24 cellular contexts compared by ENCODE assay signal in genomic region chr6:124022641-124023040, GRCh38.
A peak's percentile ranks its signal among the peaks of the same experiment; 100 is the strongest.
DNase-seq lines count a peak whose midpoint lies in the region; TF ChIP-seq lines count a peak whose summit lies in the region.
"Had no signal": no experiment of that assay in that cellular context is flagged by ENCODE, and none has a peak within 500 bp of the region (broad histone marks: within the 10 kb centered on the region; RNA-seq: fewer than 3 reads in every experiment).

No MANE protein-coding gene starts in this region.

- no peaks in the 10 kb centered on the region for H3K36me3 Mint-ChIP-seq in neural progenitor cell
- no peaks in the 10 kb centered on the region for H3K36me3 Mint-ChIP-seq in activated T-helper 2 cell treated with anti-CD3 and anti-CD28 coated beads, Interferon-gamma antibody, Interleukin-2, Interleukin-4, amounts not matched to agents 10 μg/mL and 5 μg/mL and 100 μg/mL, durations not matched to agents 14 hours and 24 hours and 36 hours (ENCODE audit: low read depth)
- H3K36me3 Mint-ChIP-seq: CD8-positive, alpha-beta T cell had no signal

- H3K4me1 ChIP-seq in neural progenitor cell: no peaks in the 10 kb centered on the region

- H2AFZ ChIP-seq in neural progenitor cell (replicated peaks): no peak overlapping the region

- H4K20me1 ChIP-seq in neural progenitor cell (ENCODE audit: low read depth): no peaks in the 10 kb centered on the region

- H3K9me3 Mint-ChIP-seq in neural progenitor cell: peaks cover 6% of the 10 kb centered on the region
- no peaks in the 10 kb centered on the region for H3K9me3 Mint-ChIP-seq in activated T-helper 2 cell treated with anti-CD3 and anti-CD28 coated beads, Interferon-gamma antibody, Interleukin-2, Interleukin-4, amounts not matched to agents 10 μg/mL and 5 μg/mL and 100 μg/mL, durations not matched to agents 14 hours and 24 hours and 36 hours

- no peak overlapping the region for H3K4me3 Mint-ChIP-seq in neural progenitor cell
- no peak overlapping the region for H3K4me3 Mint-ChIP-seq in activated T-helper 2 cell treated with anti-CD3 and anti-CD28 coated beads, Interferon-gamma antibody, Interleukin-2, Interleukin-4, amounts not matched to agents 10 μg/mL and 5 μg/mL and 100 μg/mL, durations not matched to agents 14 hours and 24 hours and 36 hours (ENCODE audit: low read depth)
- H3K4me3 Mint-ChIP-seq: CD8-positive, alpha-beta T cell had no signal

- no peak overlapping the region for H3K4me2 ChIP-seq in neural progenitor cell

- intact Hi-C loops in activated T-helper 2 cell treated with anti-CD3 and anti-CD28 coated beads, Interferon-gamma antibody, Interleukin-2, Interleukin-4, amounts not matched to agents 10 μg/mL and 5 μg/mL and 100 μg/mL, durations not matched to agents 14 hours and 24 hours and 36 hours (cut with micrococcal nuclease): no loop called here

- no peaks in the 10 kb centered on the region for H3K9me3 ChIP-seq in neural progenitor cell (ENCODE audit: low read depth)

- TF ChIP-seq CTCF in neural progenitor cell (IDR thresholded peaks at IDR 0.05): no peak

- H3K4me3 ChIP-seq in neural progenitor cell: no peak overlapping the region
- H3K4me3 ChIP-seq: GM12878, K562, SK-N-MC had no signal

- H3K36me3 ChIP-seq in neural progenitor cell: no peaks in the 10 kb centered on the region

- H3K27ac ChIP-seq in neural progenitor cell: no peak overlapping the region
- H3K27ac ChIP-seq: SK-N-MC had no signal

- H3K27me3 ChIP-seq in neural progenitor cell: no peaks in the 10 kb centered on the region

- no peak overlapping the region for H3K9ac ChIP-seq in neural progenitor cell

- no peak overlapping the region for H3K27ac Mint-ChIP-seq in neural progenitor cell
- H3K27ac Mint-ChIP-seq in activated T-helper 2 cell treated with anti-CD3 and anti-CD28 coated beads, Interferon-gamma antibody, Interleukin-2, Interleukin-4, amounts not matched to agents 10 μg/mL and 5 μg/mL and 100 μg/mL, durations not matched to agents 14 hours and 24 hours and 36 hours: no peak overlapping the region
- H3K27ac Mint-ChIP-seq: CD8-positive, alpha-beta T cell had no signal

- H3K27me3 Mint-ChIP-seq in neural progenitor cell (ENCODE audit: insufficient read depth, low read depth): peaks cover 2% of the 10 kb centered on the region
- no peaks in the 10 kb centered on the region for H3K27me3 Mint-ChIP-seq in activated T-helper 2 cell treated with anti-CD3 and anti-CD28 coated beads, Interferon-gamma antibody, Interleukin-2, Interleukin-4, amounts not matched to agents 10 μg/mL and 5 μg/mL and 100 μg/mL, durations not matched to agents 14 hours and 24 hours and 36 hours (ENCODE audit: low read depth)

- H3K4me1 Mint-ChIP-seq in neural progenitor cell: no peaks in the 10 kb centered on the region
- no peaks in the 10 kb centered on the region for H3K4me1 Mint-ChIP-seq in activated T-helper 2 cell treated with anti-CD3 and anti-CD28 coated beads, Interferon-gamma antibody, Interleukin-2, Interleukin-4, amounts not matched to agents 10 μg/mL and 5 μg/mL and 100 μg/mL, durations not matched to agents 14 hours and 24 hours and 36 hours (ENCODE audit: low read depth)

- DNase-seq in COR-L47 (lab: John Stamatoyannopoulos, UW): peak; percentile 66
- peak; percentile 57 for DNase-seq in NCI-H146 (lab: John Stamatoyannopoulos, UW)
- DNase-seq in NCI-H748 treated with DMSO at 0.1 percent for 48 hours (lab: John Stamatoyannopoulos, UW): peak; percentile 69
- peak; percentile 44 for DNase-seq in neural progenitor cell (ENCODE audit: low spot score)
- no peak for DNase-seq in islet precursor cell
- DNase-seq in activated T-helper 2 cell treated with anti-CD3 and anti-CD28 coated beads, Interferon-gamma antibody, Interleukin-2, Interleukin-4, amounts not matched to agents 10 μg/mL and 5 μg/mL and 100 μg/mL, durations not matched to agents 14 hours and 24 hours and 36 hours (ENCODE audit: low spot score): no peak
- no peak for DNase-seq in NCI-H345 treated with DMSO at 0.1 percent for 48 hours (lab: John Stamatoyannopoulos, UW; ENCODE audit: unreplicated experiment)
- DNase-seq: C1 segment of cervical spinal cord; CD8-positive, alpha-beta T cell; DMS 273 treated with DMSO at 0.1 percent for 48 hours; DMS79; EL; GDM1; Kasumi-1; NCI-H1092 treated with DMSO at 0.1 percent for 48 hours; NCI-H187; NCI-H2081 treated with DMSO at 0.1 percent for 48 hours; NCI-H2171 treated with DMSO at 0.1 percent for 48 hours; NCI-H345; NCI-H524; SIG-M5 had no signal

- no peaks in the 10 kb centered on the region for H3F3A ChIP-seq in neural progenitor cell (ENCODE audit: low read depth)

- H3K79me2 ChIP-seq in neural progenitor cell (ENCODE audit: low read depth): no peaks in the 10 kb centered on the region

Comparison
In these comparisons a context has a peak if more than half of its experiments do, and no peak if none do; other contexts are left out.
1. DNase-seq: peak in COR-L47 (single experiment), NCI-H146 (single experiment), NCI-H748 treated with DMSO at 0.1 percent for 48 hours (single experiment) and neural progenitor cell (single experiment); none in islet precursor cell (single experiment), activated T-helper 2 cell treated with anti-CD3 and anti-CD28 coated beads, Interferon-gamma antibody, Interleukin-2, Interleukin-4, amounts not matched to agents 10 μg/mL and 5 μg/mL and 100 μg/mL, durations not matched to agents 14 hours and 24 hours and 36 hours (single experiment) and NCI-H345 treated with DMSO at 0.1 percent for 48 hours (single experiment).